Comparison of ENCODE assay signal across 8 cellular contexts in genomic region chr22:37623075-37624016, GRCh38. TPM values are rescaled to one million over a fixed set of nuclear protein-coding genes. Genes with fewer than 3 reads are reported as not detected.
DNase-seq lines count a peak whose midpoint lies in the region; ATAC-seq and TF ChIP-seq lines count a peak whose summit lies in the region.

No MANE protein-coding gene starts in this region.

- no peak overlapping the region for H3K4me2 ChIP-seq in trophoblast cell (ENCODE audit: low read length)

- H3K23ac ChIP-seq in trophoblast cell (ENCODE audit: low read length) = no peak overlapping the region

- H3K36me3 ChIP-seq in trophoblast cell (ENCODE audit: control insufficient read depth in 1 of 2, insufficient read depth in 2 of 2, low read length in 2 of 2) = peaks cover 55 to 61% of the 10 kb centered on the region in 2 experiments

- no peak overlapping the region for H4K12ac ChIP-seq in trophoblast cell (ENCODE audit: low read depth, low read length)

- no peak overlapping the region for H2AK5ac ChIP-seq in trophoblast cell (ENCODE audit: low read length)

- H2BK12ac ChIP-seq in trophoblast cell (ENCODE audit: low read length) = no peak overlapping the region

- peak; percentile 80 for TF ChIP-seq CTCF in fibroblast of villous mesenchyme (IDR thresholded peaks at IDR 0.05; ENCODE audit: insufficient read depth, low read depth, low read length)

- no peak overlapping the region for H2AFZ ChIP-seq in trophoblast cell (ENCODE audit: insufficient read depth, low read length, poor library complexity)

- H3K4me3 ChIP-seq in fibroblast of villous mesenchyme (ENCODE audit: low read depth, low read length) (no peak overlapping the region), trophoblast cell (ENCODE audit: low read depth, low read length) (no peak overlapping the region)

- no peak overlapping the region for H3K4ac ChIP-seq in trophoblast cell (ENCODE audit: low read depth, low read length)

- H3K4me1 ChIP-seq in trophoblast cell (ENCODE audit: control insufficient read depth in 1 of 2, insufficient read depth in 2 of 2, low read length in 2 of 2) = peaks cover 0 to 2% of the 10 kb centered on the region in 2 experiments

- H3K27ac ChIP-seq in trophoblast cell (ENCODE audit: low read depth, low read length) = no peak overlapping the region

- H2BK5ac ChIP-seq in trophoblast cell (ENCODE audit: low read depth, low read length, poor library complexity) = no peak overlapping the region

- WGBS in trophoblast cell (ENCODE audit: extremely low coverage, insufficient coverage, insufficient read length) = no CpG with 5 or more reads among the region's 22 CpGs

- no peaks in the 10 kb centered on the region for H3K79me1 ChIP-seq in trophoblast cell (ENCODE audit: low read length)

- H4K91ac ChIP-seq in trophoblast cell (ENCODE audit: low read depth, low read length) = no peak overlapping the region

- H3K9me3 ChIP-seq in trophoblast cell (ENCODE audit: insufficient read depth, low read depth, low read length) = no peaks in the 10 kb centered on the region

- H2BK120ac ChIP-seq in trophoblast cell (ENCODE audit: insufficient read depth, low read length, poor library complexity) = no peak overlapping the region

- ATAC-seq in GM19397 (IDR thresholded peaks at IDR 0.05; ENCODE audit: unreplicated experiment) (peak; percentile 45), GM21528 (IDR thresholded peaks at IDR 0.05; ENCODE audit: low FRiP score, unreplicated experiment) (no peak), GM21619 (IDR thresholded peaks at IDR 0.05; ENCODE audit: unreplicated experiment) (no peak)

- H3K9ac ChIP-seq in trophoblast cell (ENCODE audit: low read length) = no peak overlapping the region

- H3K18ac ChIP-seq in trophoblast cell (ENCODE audit: low read length) = no peak overlapping the region

- no peaks in the 10 kb centered on the region for H3K27me3 ChIP-seq in trophoblast cell (ENCODE audit: insufficient read depth, low read length)

- DNase-seq in AG20443 (ENCODE audit: low spot score) (peak; percentile 86), RPMI7951 (ENCODE audit: low read depth) (peak; percentile 51), fibroblast of villous mesenchyme (ENCODE audit: low read depth) (peak; percentile 62), trophoblast cell (peak; percentile 29 to 69)
- DNase-seq in activated effector memory CD4-positive, alpha-beta T cell treated with Interleukin-2 at 50 U/mL for 16 hours = peak; percentile 63

- no peaks in the 10 kb centered on the region for H3K79me2 ChIP-seq in trophoblast cell (ENCODE audit: control insufficient read depth, insufficient read depth, low read length, poor library complexity)

- H3K14ac ChIP-seq in trophoblast cell (ENCODE audit: low read length) = no peak overlapping the region

- no peak overlapping the region for H4K8ac ChIP-seq in trophoblast cell (ENCODE audit: low read depth, low read length)

RNA-seq across cellular contexts. Expression of gene GGA1, which starts 14.7 kb away (rescaled TPM):
- 29.7 and 31.3 TPM in 2 replicates for total RNA-seq in RPMI7951 (2014; rRNA removed; shearing (Covaris generic))
- 33.2 and 39.0 TPM in 2 replicates for total RNA-seq in fibroblast of villous mesenchyme
- polyA plus RNA-seq in trophoblast cell (2013) = 31.8 and 32.0 TPM in 2 replicates

RNA-seq across cellular contexts. Expression of gene SH3BP1, which starts 16.1 kb away (rescaled TPM):
- total RNA-seq in RPMI7951 (2014; rRNA removed; shearing (Covaris generic)) = 11.3 and 19.9 TPM in 2 replicates
- total RNA-seq in fibroblast of villous mesenchyme = 9.0 and 11.2 TPM in 2 replicates
- polyA plus RNA-seq in trophoblast cell (2013) = 34.1 and 35.7 TPM in 2 replicates

RNA-seq across cellular contexts. Expression of gene PDXP, which starts 35.2 kb away (rescaled TPM):
- total RNA-seq in RPMI7951 (2014; rRNA removed; shearing (Covaris generic)) = 14.5 and 16.6 TPM in 2 replicates
- total RNA-seq in fibroblast of villous mesenchyme = 9.0 and 9.9 TPM in 2 replicates
- polyA plus RNA-seq in trophoblast cell (2013) = 5.5 and 5.8 TPM in 2 replicates

RNA-seq across cellular contexts. Expression of gene LGALS2, which starts 43.5 kb away (rescaled TPM):
- total RNA-seq in RPMI7951 (2014; rRNA removed; shearing (Covaris generic)) = not detected in 2 replicates
- total RNA-seq in fibroblast of villous mesenchyme = not detected in 2 replicates
- polyA plus RNA-seq in trophoblast cell (2013) = not detected in 2 replicates

RNA-seq across cellular contexts. Expression of gene LGALS1, which starts 52.1 kb away (rescaled TPM):
- 7,179 and 7,611 TPM in 2 replicates for total RNA-seq in RPMI7951 (2014; rRNA removed; shearing (Covaris generic))
- total RNA-seq in fibroblast of villous mesenchyme = 3,707 and 5,728 TPM in 2 replicates
- 6.6 and 7.0 TPM in 2 replicates for polyA plus RNA-seq in trophoblast cell (2013)
